1 cellular context compared by ENCODE assay signal in the genomic region with DNA sequence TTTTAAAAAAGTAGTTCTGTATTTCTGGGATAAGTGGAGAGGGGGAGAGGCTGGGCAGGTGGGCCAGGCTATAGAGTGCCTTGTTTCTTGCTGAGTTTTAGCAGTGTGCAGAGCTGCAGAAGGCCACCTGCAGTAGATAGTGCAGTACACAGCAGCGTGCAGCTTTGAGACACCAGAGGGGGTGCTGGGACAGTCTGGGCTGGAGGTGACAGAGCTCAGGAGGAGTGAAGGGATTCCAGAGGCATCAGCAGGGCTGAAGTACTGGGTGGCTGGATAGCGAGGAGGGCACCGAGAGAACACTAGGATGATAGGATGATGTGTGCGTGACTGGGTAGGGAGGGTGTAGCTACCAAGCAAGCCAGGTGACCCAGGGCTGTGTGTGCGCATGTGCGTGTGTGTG.
TF ChIP-seq lines count a peak whose summit lies in the region.

No MANE protein-coding gene starts in this region.

TF ChIP-seq in A549, 52 proteins besides CTCF, POLR2A, EP300 and RAD21 (continued from another document):
- TF ChIP-seq, protein P1, sequence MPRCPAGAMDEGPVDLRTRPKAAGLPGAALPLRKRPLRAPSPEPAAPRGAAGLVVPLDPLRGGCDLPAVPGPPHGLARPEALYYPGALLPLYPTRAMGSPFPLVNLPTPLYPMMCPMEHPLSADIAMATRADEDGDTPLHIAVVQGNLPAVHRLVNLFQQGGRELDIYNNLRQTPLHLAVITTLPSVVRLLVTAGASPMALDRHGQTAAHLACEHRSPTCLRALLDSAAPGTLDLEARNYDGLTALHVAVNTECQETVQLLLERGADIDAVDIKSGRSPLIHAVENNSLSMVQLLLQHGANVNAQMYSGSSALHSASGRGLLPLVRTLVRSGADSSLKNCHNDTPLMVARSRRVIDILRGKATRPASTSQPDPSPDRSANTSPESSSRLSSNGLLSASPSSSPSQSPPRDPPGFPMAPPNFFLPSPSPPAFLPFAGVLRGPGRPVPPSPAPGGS (IDR thresholded peaks at IDR 0.05) = no peak
- no peak for TF ChIP-seq NR3C1 (IDR thresholded peaks at IDR 0.05)
- TF ChIP-seq HOXB13 (CRISPR knock-in tag; IDR thresholded peaks at IDR 0.05; ENCODE audit: low read depth) = no peak
- no peak for TF ChIP-seq PHF8 (IDR thresholded peaks at IDR 0.05; ENCODE audit: borderline replicate concordance, low read depth)
- TF ChIP-seq ZC3H11A (IDR thresholded peaks at IDR 0.05) = no peak
- TF ChIP-seq EHF (CRISPR knock-in tag; IDR thresholded peaks at IDR 0.05) = no peak
- TF ChIP-seq CHD2 (IDR thresholded peaks at IDR 0.05; ENCODE audit: low read length, partially characterized antibody) = no peak
- TF ChIP-seq ZFP36 (IDR thresholded peaks at IDR 0.05; ENCODE audit: borderline replicate concordance, partially characterized antibody) = no peak
- TF ChIP-seq, protein P2, sequence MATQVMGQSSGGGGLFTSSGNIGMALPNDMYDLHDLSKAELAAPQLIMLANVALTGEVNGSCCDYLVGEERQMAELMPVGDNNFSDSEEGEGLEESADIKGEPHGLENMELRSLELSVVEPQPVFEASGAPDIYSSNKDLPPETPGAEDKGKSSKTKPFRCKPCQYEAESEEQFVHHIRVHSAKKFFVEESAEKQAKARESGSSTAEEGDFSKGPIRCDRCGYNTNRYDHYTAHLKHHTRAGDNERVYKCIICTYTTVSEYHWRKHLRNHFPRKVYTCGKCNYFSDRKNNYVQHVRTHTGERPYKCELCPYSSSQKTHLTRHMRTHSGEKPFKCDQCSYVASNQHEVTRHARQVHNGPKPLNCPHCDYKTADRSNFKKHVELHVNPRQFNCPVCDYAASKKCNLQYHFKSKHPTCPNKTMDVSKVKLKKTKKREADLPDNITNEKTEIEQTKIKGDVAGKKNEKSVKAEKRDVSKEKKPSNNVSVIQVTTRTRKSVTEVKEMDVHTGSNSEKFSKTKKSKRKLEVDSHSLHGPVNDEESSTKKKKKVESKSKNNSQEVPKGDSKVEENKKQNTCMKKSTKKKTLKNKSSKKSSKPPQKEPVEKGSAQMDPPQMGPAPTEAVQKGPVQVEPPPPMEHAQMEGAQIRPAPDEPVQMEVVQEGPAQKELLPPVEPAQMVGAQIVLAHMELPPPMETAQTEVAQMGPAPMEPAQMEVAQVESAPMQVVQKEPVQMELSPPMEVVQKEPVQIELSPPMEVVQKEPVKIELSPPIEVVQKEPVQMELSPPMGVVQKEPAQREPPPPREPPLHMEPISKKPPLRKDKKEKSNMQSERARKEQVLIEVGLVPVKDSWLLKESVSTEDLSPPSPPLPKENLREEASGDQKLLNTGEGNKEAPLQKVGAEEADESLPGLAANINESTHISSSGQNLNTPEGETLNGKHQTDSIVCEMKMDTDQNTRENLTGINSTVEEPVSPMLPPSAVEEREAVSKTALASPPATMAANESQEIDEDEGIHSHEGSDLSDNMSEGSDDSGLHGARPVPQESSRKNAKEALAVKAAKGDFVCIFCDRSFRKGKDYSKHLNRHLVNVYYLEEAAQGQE (IDR thresholded peaks at IDR 0.05) = no peak
